In genomic region chr12:120689397-120690082, GRCh38 we compare ENCODE assay signal across 10 cellular contexts. TPM values are rescaled to one million over a fixed set of nuclear protein-coding genes. Genes with fewer than 3 reads are reported as not detected.
DNase-seq lines count a peak whose midpoint lies in the region; ATAC-seq, FAIRE-seq and TF ChIP-seq lines count a peak whose summit lies in the region.
"Had no signal": no experiment of that assay in that cellular context is flagged by ENCODE, and none has a peak within 500 bp of the region (broad histone marks: within the 10 kb centered on the region; RNA-seq: fewer than 3 reads in every experiment).

No MANE protein-coding gene starts in this region.

- 0 out of 2 replicates have a peak overlapping the region, but pooled peaks have one; percentile 42 for H3K27ac ChIP-seq in Panc1 (ENCODE audit: low read length)
- no peak overlapping the region for H3K27ac ChIP-seq in endothelial cell of umbilical vein (ENCODE audit: insufficient read depth, low read depth, low read length)

- no peaks in the 10 kb centered on the region for H3K9me3 Mint-ChIP-seq in progenitor cell of endocrine pancreas (ENCODE audit: low read depth)

- H3K4me1 Mint-ChIP-seq in progenitor cell of endocrine pancreas (ENCODE audit: low read depth), result peaks cover 47% of the 10 kb centered on the region

- in situ Hi-C loops in Panc1 (cut with HindIII; ENCODE audit: low pct_unique_long_range_greater_than_20kb, low sequenced_read_pairs), result no loop called here

- no peaks in the 10 kb centered on the region for H3K9me1 ChIP-seq in endothelial cell of umbilical vein (replicated peaks; ENCODE audit: control insufficient read depth, extremely low read depth, insufficient read depth, low read length)

- peak overlapping the region; percentile 90 for H3K4me3 ChIP-seq in GM12865 (ENCODE audit: low read depth, low read length)
- H3K4me3 ChIP-seq in Panc1 (ENCODE audit: low read depth in 2 of 2, low read length in 2 of 2), result peak overlapping the region; percentile 78 to 91
- peak overlapping the region in 2 of 3 experiments; percentile 80 to 88 for H3K4me3 ChIP-seq in endothelial cell of umbilical vein (replicated peaks in 1 of 3; ENCODE audit: insufficient read depth in 1 of 3, low read depth in 1 of 3, low read length in 3 of 3)

- no peak overlapping the region for H2AFZ ChIP-seq in endothelial cell of umbilical vein (ENCODE audit: low read depth, low read length)

- dilution Hi-C loops in endothelial cell of umbilical vein (cut with MboI; ENCODE audit: extremely low pct_ligation_motif_present, low sequenced_read_pairs), result no loop called here

- H3K27me3 Mint-ChIP-seq in progenitor cell of endocrine pancreas, result no peaks in the 10 kb centered on the region

- H3K79me2 ChIP-seq in endothelial cell of umbilical vein (ENCODE audit: control insufficient read depth, insufficient read depth, low read length), result peaks cover 60% of the 10 kb centered on the region

- no peak for TF ChIP-seq CTCF in GM12865 (IDR thresholded peaks at IDR 0.05; ENCODE audit: insufficient read depth, low read depth, low read length, missing control alignments)
- TF ChIP-seq CTCF in Panc1 (IDR thresholded peaks at IDR 0.05), result no peak
- no peak for TF ChIP-seq CTCF in endothelial cell of umbilical vein (IDR thresholded peaks at IDR 0.05; ENCODE audit: extremely low read depth in 1 of 2, insufficient read depth in 1 of 2, low read depth in 1 of 2, low read length in 2 of 2)
- no peak for TF ChIP-seq CTCF in progenitor cell of endocrine pancreas (IDR thresholded peaks at IDR 0.05; ENCODE audit: unreplicated experiment)

- BruUV-seq in Panc1 (replicated peaks; lab: Mats Ljungman, UMichigan) (no TSS peak), endothelial cell of umbilical vein (replicated peaks; lab: Mats Ljungman, UMichigan) (no TSS peak)

- H3K36me3 ChIP-seq in Panc1 (ENCODE audit: control insufficient read depth, insufficient read depth, low read length), result no peaks in the 10 kb centered on the region; the same call in 1 of the 2 replicates
- H3K36me3 ChIP-seq in endothelial cell of umbilical vein (ENCODE audit: control insufficient read depth in 2 of 2, extremely low read depth in 1 of 2, insufficient read depth in 2 of 2, low read length in 2 of 2), result peaks cover 5 to 6% of the 10 kb centered on the region in 2 experiments

- CTCF ChIA-PET in Panc1 (lab: Charles Lee) (no interaction called here), endothelial cell of umbilical vein (lab: Charles Lee) (interaction anchor here (0.5 to 4.1 kb wide), 5 partner anchors 9 to 232 kb away, joined by 3 to 24 read pairs (median 15); no protein-coding TSS in a partner anchor)

- no peaks in the 10 kb centered on the region for H3K27me3 ChIP-seq in Panc1 (ENCODE audit: control insufficient read depth, insufficient read depth, low read length)
- no peaks in the 10 kb centered on the region for H3K27me3 ChIP-seq in endothelial cell of umbilical vein (ENCODE audit: control insufficient read depth in 2 of 2, insufficient read depth in 2 of 2, low read length in 2 of 2)

- H3K4me3 Mint-ChIP-seq in progenitor cell of endocrine pancreas (ENCODE audit: low read depth), result peak overlapping the region; percentile 76

- ATAC-seq in Panc1, result no peak
- ATAC-seq: esophagus mucosa had no signal

- no peak for TF ChIP-seq POLR2A in endothelial cell of umbilical vein (IDR thresholded peaks at IDR 0.05; ENCODE audit: low read depth, low read length)

- H3K9me3 ChIP-seq in Panc1 (ENCODE audit: control insufficient read depth, insufficient read depth, low read depth, low read length), result no peaks in the 10 kb centered on the region
- no peaks in the 10 kb centered on the region for H3K9me3 ChIP-seq in endothelial cell of umbilical vein (replicated peaks; ENCODE audit: control insufficient read depth, insufficient read depth, low read length)

- POLR2A ChIA-PET in Panc1 (lab: Charles Lee), result interaction anchor here (0.5 kb wide), 2 partner anchors 15 to 113 kb away, joined by 4 to 6 read pairs; no protein-coding TSS in a partner anchor
- POLR2A ChIA-PET in endothelial cell of umbilical vein (lab: Charles Lee), result no interaction called here

- peak overlapping the region; percentile 74 for H3K27ac Mint-ChIP-seq in progenitor cell of endocrine pancreas

- intact Hi-C loops in Panc1 (cut with micrococcal nuclease; ENCODE audit: unreplicated experiment), result no loop called here
- intact Hi-C loops in endothelial cell of umbilical vein (cut with micrococcal nuclease), result no loop called here

- no peaks in the 10 kb centered on the region for H4K20me1 ChIP-seq in endothelial cell of umbilical vein (replicated peaks; ENCODE audit: control insufficient read depth, extremely low read depth, insufficient read depth, low read length)

- no peak for DNase-seq in GM12865 (ENCODE audit: low read depth)
- DNase-seq in Panc1 (ENCODE audit: low read depth, low spot score), result no peak
- no peak for DNase-seq in endothelial cell of umbilical vein (ENCODE audit: low read depth, low spot score)
- DNase-seq in progenitor cell of endocrine pancreas (ENCODE audit: low spot score, unreplicated experiment), result no peak
- no peak for DNase-seq in MV-4-11 (lab: John Stamatoyannopoulos, UW)
- no peak for DNase-seq in NCI-H1694 treated with DMSO at 0.1 percent for 48 hours (lab: John Stamatoyannopoulos, UW)
- DNase-seq in ecto neural progenitor cell (ENCODE audit: low spot score), result no peak
- DNase-seq in DMS53 (lab: John Stamatoyannopoulos, UW), result no peak

- H3K9ac ChIP-seq in endothelial cell of umbilical vein (replicated peaks; ENCODE audit: extremely low read depth, insufficient read depth, low read length), result no peak overlapping the region

- peak; percentile 37 for FAIRE-seq in endothelial cell of umbilical vein (lab: Jason Lieb, UNC)

- H3K4me2 ChIP-seq in endothelial cell of umbilical vein (ENCODE audit: insufficient read depth, low read length), result peak overlapping the region; percentile 97

- H3K36me3 Mint-ChIP-seq in progenitor cell of endocrine pancreas (ENCODE audit: insufficient read depth), result peaks cover 5% of the 10 kb centered on the region

- H3K4me1 ChIP-seq in Panc1 (ENCODE audit: control insufficient read depth, insufficient read depth, low read length) (peaks cover 29% of the 10 kb centered on the region), endothelial cell of umbilical vein (ENCODE audit: control insufficient read depth, extremely low read depth, insufficient read depth, low read length) (peaks cover 39% of the 10 kb centered on the region)

TF ChIP-seq in endothelial cell of umbilical vein, 7 proteins besides CTCF, POLR2A, EP300 and RAD21 (continues in another document):
- TF ChIP-seq MYC (IDR thresholded peaks at IDR 0.05; ENCODE audit: low read depth, low read length), result no peak
- TF ChIP-seq GATA2 (IDR thresholded peaks at IDR 0.05; ENCODE audit: insufficient read depth, insufficient read length, low read depth, low read length), result no peak

RNA-seq across cellular contexts. Expression of gene MLEC, which starts 2.6 kb away (rescaled TPM):
- 171 TPM for total RNA-seq in Panc1 (2021; ENCODE audit: unreplicated experiment)
- 87.4 TPM for polyA plus RNA-seq in Panc1 (2012; ENCODE audit: insufficient read length)
- total RNA-seq in endothelial cell of umbilical vein, result 132 and 144 TPM in 2 replicates
- polyA plus RNA-seq in endothelial cell of umbilical vein, result 18.6 and 28.4 TPM in 2 replicates
- polyA plus RNA-seq in endothelial cell of umbilical vein (2011; cell fraction: cytosol; rRNA removed), result 35.9 and 42.0 TPM in 2 replicates
- polyA plus RNA-seq in endothelial cell of umbilical vein (2011; cell fraction: nucleus; rRNA removed), result 25.5 and 36.7 TPM in 2 replicates
- 90.3 and 114 TPM in 2 replicates for polyA plus RNA-seq in endothelial cell of umbilical vein (2012)
- 81.1 and 97.0 TPM in 2 replicates for polyA minus RNA-seq in endothelial cell of umbilical vein
- polyA minus RNA-seq in endothelial cell of umbilical vein (2011; cell fraction: cytosol; rRNA and poly(A)+ RNA removed), result 33.7 TPM
- 17.3 and 32.9 TPM in 2 replicates for polyA minus RNA-seq in endothelial cell of umbilical vein (2011; cell fraction: nucleus; rRNA and poly(A)+ RNA removed)
- total RNA-seq in progenitor cell of endocrine pancreas, result 174 and 187 TPM in 2 replicates

RNA-seq across cellular contexts. Expression of gene UNC119B, which starts 20.7 kb away (rescaled TPM):
- total RNA-seq in Panc1 (2021; ENCODE audit: unreplicated experiment) (26.0 TPM), endothelial cell of umbilical vein (26.8 and 33.7 TPM in 2 replicates), progenitor cell of endocrine pancreas (62.5 and 66.6 TPM in 2 replicates)
- polyA plus RNA-seq in Panc1 (2012; ENCODE audit: insufficient read length), result 23.6 TPM
- 22.6 and 23.1 TPM in 2 replicates for polyA plus RNA-seq in endothelial cell of umbilical vein
- polyA plus RNA-seq in endothelial cell of umbilical vein (2011; cell fraction: cytosol; rRNA removed), result 23.8 TPM in 2 replicates
- polyA plus RNA-seq in endothelial cell of umbilical vein (2011; cell fraction: nucleus; rRNA removed), result 22.8 and 28.3 TPM in 2 replicates
- 28.9 and 29.7 TPM in 2 replicates for polyA plus RNA-seq in endothelial cell of umbilical vein (2012)
- polyA minus RNA-seq in endothelial cell of umbilical vein, result 29.2 and 35.8 TPM in 2 replicates
- 17.3 TPM for polyA minus RNA-seq in endothelial cell of umbilical vein (2011; cell fraction: cytosol; rRNA and poly(A)+ RNA removed)
- polyA minus RNA-seq in endothelial cell of umbilical vein (2011; cell fraction: nucleus; rRNA and poly(A)+ RNA removed), result 11.5 and 12.2 TPM in 2 replicates

RNA-seq across cellular contexts. Expression of gene ACADS, which starts 36.1 kb away (rescaled TPM):
- total RNA-seq in Panc1 (2021; ENCODE audit: unreplicated experiment), result 15.9 TPM
- 16.9 TPM for polyA plus RNA-seq in Panc1 (2012; ENCODE audit: insufficient read length)
- total RNA-seq in endothelial cell of umbilical vein, result 8.2 and 9.5 TPM in 2 replicates
- polyA plus RNA-seq in endothelial cell of umbilical vein, result 8.9 and 10.4 TPM in 2 replicates
- 4.5 and 6.9 TPM in 2 replicates for polyA plus RNA-seq in endothelial cell of umbilical vein (2011; cell fraction: cytosol; rRNA removed)
- polyA plus RNA-seq in endothelial cell of umbilical vein (2011; cell fraction: nucleus; rRNA removed), result 11.4 TPM in 2 replicates
- 5.9 and 8.7 TPM in 2 replicates for polyA plus RNA-seq in endothelial cell of umbilical vein (2012)
- polyA minus RNA-seq in endothelial cell of umbilical vein, result 2.7 and 2.8 TPM in 2 replicates
- 9.2 TPM for polyA minus RNA-seq in endothelial cell of umbilical vein (2011; cell fraction: cytosol; rRNA and poly(A)+ RNA removed)
- polyA minus RNA-seq in endothelial cell of umbilical vein (2011; cell fraction: nucleus; rRNA and poly(A)+ RNA removed), result 3.0 and 4.1 TPM in 2 replicates
- 11.7 and 11.8 TPM in 2 replicates for total RNA-seq in progenitor cell of endocrine pancreas

RNA-seq across cellular contexts. Expression of gene CABP1, which starts 49.1 kb away (rescaled TPM):
- total RNA-seq in Panc1 (2021; ENCODE audit: unreplicated experiment) (not detected), endothelial cell of umbilical vein (0.31 and 0.32 TPM in 2 replicates), progenitor cell of endocrine pancreas (0.19 and 0.49 TPM in 2 replicates)
- not detected for polyA plus RNA-seq in Panc1 (2012; ENCODE audit: insufficient read length)
- polyA plus RNA-seq in endothelial cell of umbilical vein, result 0.07 TPM in 1 of 2 replicates, not detected in the other
- polyA plus RNA-seq in endothelial cell of umbilical vein (2011; cell fraction: cytosol; rRNA removed), result 0.03 TPM in 1 of 2 replicates, not detected in the other
- polyA plus RNA-seq in endothelial cell of umbilical vein (2011; cell fraction: nucleus; rRNA removed), result 0.12 and 0.13 TPM in 2 replicates
- polyA plus RNA-seq in endothelial cell of umbilical vein (2012), result 0.12 and 0.33 TPM in 2 replicates
- not detected in 2 replicates for polyA minus RNA-seq in endothelial cell of umbilical vein
- not detected for polyA minus RNA-seq in endothelial cell of umbilical vein (2011; cell fraction: cytosol; rRNA and poly(A)+ RNA removed)
- polyA minus RNA-seq in endothelial cell of umbilical vein (2011; cell fraction: nucleus; rRNA and poly(A)+ RNA removed), result not detected in 2 replicates
- total RNA-seq: T-helper 2 cell treated with Interferon-gamma antibody and Interleukin-4, amounts not matched to agents 100 ng/mL and 5 ng/mL, for 36 hours had no signal
